11 cellular contexts compared by ENCODE assay signal in the genomic region with DNA sequence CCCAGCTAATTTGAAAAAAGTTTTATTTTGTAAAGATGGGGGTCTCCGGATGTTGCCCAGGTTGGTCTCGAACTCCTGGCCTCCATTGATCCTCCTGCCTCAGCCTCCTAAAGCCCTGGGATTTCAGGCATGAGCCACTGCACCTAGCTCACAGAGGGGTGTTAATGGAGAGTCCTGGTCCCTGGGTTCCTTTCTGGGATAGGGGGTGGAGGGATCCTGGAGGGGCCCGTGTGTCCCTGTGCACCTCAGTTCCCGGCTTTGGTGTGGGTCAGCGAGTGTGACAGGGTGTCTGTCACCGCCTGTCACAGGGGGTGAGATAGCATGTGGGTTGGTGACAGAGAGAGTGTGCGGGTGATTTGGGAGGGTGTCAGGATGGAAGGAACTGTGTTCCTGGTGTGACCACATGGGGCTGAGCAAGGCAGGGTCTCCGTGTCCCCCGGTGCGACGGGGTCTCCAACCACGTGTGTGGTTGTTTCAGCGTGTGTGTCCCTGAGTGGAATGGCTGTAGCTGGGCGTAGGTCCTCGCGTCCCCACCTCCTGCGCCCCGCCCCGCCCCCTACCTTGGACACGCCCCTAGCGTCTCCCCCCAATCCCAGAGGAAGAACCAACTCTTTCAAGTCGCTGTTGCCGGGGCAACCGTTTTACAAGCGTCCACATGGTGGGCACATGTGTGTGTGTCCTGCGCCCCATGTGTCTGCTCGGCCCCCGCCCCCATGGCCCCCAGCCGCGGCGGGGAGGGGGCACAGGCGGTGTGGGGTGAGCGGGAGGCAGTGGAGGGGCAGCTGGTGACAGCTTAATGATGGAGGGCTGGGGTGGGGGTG. TPM values are rescaled to one million over a fixed set of nuclear protein-coding genes. Genes with fewer than 3 reads are reported as not detected.
DNase-seq lines count a peak whose midpoint lies in the region; ATAC-seq and TF ChIP-seq lines count a peak whose summit lies in the region.
"Had no signal": no experiment of that assay in that cellular context is flagged by ENCODE, and none has a peak within 500 bp of the region (broad histone marks: within the 10 kb centered on the region; RNA-seq: fewer than 3 reads in every experiment).

No MANE protein-coding gene starts in this region.

- DNase-seq in cardiac muscle cell (ENCODE audit: low read depth in 1 of 2, low spot score in 1 of 2) (peak; percentile 37 to 80), Right ventricle myocardium inferior (ENCODE audit: missing footprints) (no peak), NCI-H82 (lab: John Stamatoyannopoulos, UW) (peak; percentile 93), fibroblast of mammary gland (ENCODE audit: low read depth) (peak; percentile 47), testis (peak; percentile 58), dermis blood vessel endothelial cell (no peak), osteoblast (ENCODE audit: insufficient read length, low spot score, missing footprints) (no peak)
- DNase-seq: stimulated activated naive CD4-positive, alpha-beta T cell treated with Interleukin-2 at 50 U/mL for 16 hours had no signal

- no peaks in the 10 kb centered on the region for H3K27me3 ChIP-seq in cardiac muscle cell
- H3K27me3 ChIP-seq in testis = no peaks in the 10 kb centered on the region
- peaks cover 26% of the 10 kb centered on the region for H3K27me3 ChIP-seq in osteoblast (ENCODE audit: insufficient read depth, low read length)

- TF ChIP-seq CTCF in cardiac muscle cell (IDR thresholded peaks at IDR 0.05; ENCODE audit: low read depth, low read length) (no peak), fibroblast of mammary gland (conservative IDR thresholded peaks at IDR 0.05; ENCODE audit: control insufficient read depth, insufficient read depth, low read depth, low read length) (no peak), testis (IDR thresholded peaks at IDR 0.05) (no peak), osteoblast (IDR thresholded peaks at IDR 0.05; ENCODE audit: extremely low read depth, low read depth, low read length) (no peak)

- H3K27ac ChIP-seq in cardiac muscle cell = no peak overlapping the region
- no peak overlapping the region for H3K27ac ChIP-seq in testis
- no peak overlapping the region for H3K27ac ChIP-seq in osteoblast (ENCODE audit: low read depth, low read length)

- no peaks in the 10 kb centered on the region for H3K79me2 ChIP-seq in osteoblast (ENCODE audit: insufficient read depth, low read length)

- peaks cover 7% of the 10 kb centered on the region for H3K4me1 ChIP-seq in cardiac muscle cell (ENCODE audit: low read depth)
- peaks cover 47% of the 10 kb centered on the region for H3K4me1 ChIP-seq in testis
- peaks cover 5% of the 10 kb centered on the region for H3K4me1 ChIP-seq in osteoblast (ENCODE audit: insufficient read depth, low read length)

- H3K36me3 ChIP-seq in cardiac muscle cell (no peaks in the 10 kb centered on the region), testis (ENCODE audit: low read depth, missing control alignments) (no peaks in the 10 kb centered on the region), osteoblast (ENCODE audit: insufficient read depth, low read length) (no peaks in the 10 kb centered on the region)

- no peaks in the 10 kb centered on the region for H3K9me3 ChIP-seq in cardiac muscle cell (ENCODE audit: low read depth)
- H3K9me3 ChIP-seq in testis = no peaks in the 10 kb centered on the region
- no peaks in the 10 kb centered on the region for H3K9me3 ChIP-seq in osteoblast (ENCODE audit: low read depth, low read length)

- no peak overlapping the region for H3K4me2 ChIP-seq in osteoblast (ENCODE audit: insufficient read depth, low read length)

- no peaks in the 10 kb centered on the region for H4K20me1 ChIP-seq in osteoblast (ENCODE audit: insufficient read depth, low read length)

- TF ChIP-seq POLR2A in testis (IDR thresholded peaks at IDR 0.05) = no peak

- intact Hi-C loops in Right ventricle myocardium inferior (cut with DNase I) = no loop called here
- intact Hi-C loops in testis (cut with DNase I; ENCODE audit: low total_unique reads) = no loop called here

- no peak overlapping the region for H3K4me3 ChIP-seq in cardiac muscle cell
- H3K4me3 ChIP-seq in fibroblast of mammary gland (ENCODE audit: control insufficient read depth, low read depth, low read length) = no peak overlapping the region
- no peak overlapping the region for H3K4me3 ChIP-seq in testis
- no peak overlapping the region for H3K4me3 ChIP-seq in osteoblast (ENCODE audit: insufficient read depth, low read length)
- H3K4me3 ChIP-seq: lung had no signal

- ATAC-seq in Right ventricle myocardium inferior (no peak), HG03354 (IDR thresholded peaks at IDR 0.05; ENCODE audit: poor library complexity, severe bottlenecking, unreplicated experiment) (no peak)

- H2AFZ ChIP-seq in osteoblast (ENCODE audit: low read length) = no peak overlapping the region

- 15 to 16% methylated on average over 13 to 32 of the region's 33 CpGs for WGBS in testis, 2 donors

RNA-seq across cellular contexts. Expression of gene NRTN, which starts 2.9 kb away (rescaled TPM):
- total RNA-seq in cardiac muscle cell = 28.2 and 36.1 TPM in 2 replicates
- polyA plus RNA-seq in cardiac muscle cell = 68.2 and 85.8 TPM in 2 replicates
- total RNA-seq in Right ventricle myocardium inferior = 27.5 TPM
- 10 to 100 TPM in 1 of 2 donors, 1 to 10 TPM in 1; 6.5 to 13.5 TPM for total RNA-seq in testis
- polyA plus RNA-seq in testis (ENCODE audit: insufficient read depth, low read depth, low replicate concordance) = 1.7 TPM
- total RNA-seq in dermis blood vessel endothelial cell = 0.42 and 0.85 TPM in 2 replicates
- total RNA-seq in osteoblast = not detected in 2 replicates

RNA-seq across cellular contexts. Expression of gene DUS3L, which starts 11.0 kb away (rescaled TPM):
- total RNA-seq in cardiac muscle cell (40.9 and 43.4 TPM in 2 replicates), Right ventricle myocardium inferior (11.8 TPM), testis (100 to 1,000 TPM in 1 of 2 donors, 10 to 100 TPM in 1; 92.2 to 114 TPM), dermis blood vessel endothelial cell (21.8 and 38.9 TPM in 2 replicates), osteoblast (21.2 and 30.0 TPM in 2 replicates)
- polyA plus RNA-seq in cardiac muscle cell (25.0 and 39.1 TPM in 2 replicates), testis (ENCODE audit: insufficient read depth, low read depth, low replicate concordance) (75.6 TPM)

RNA-seq across cellular contexts. Expression of gene PRR22, which starts 17.5 kb away (rescaled TPM):
- total RNA-seq in cardiac muscle cell = 3.6 and 4.9 TPM in 2 replicates
- polyA plus RNA-seq in cardiac muscle cell = 1.9 and 9.7 TPM in 2 replicates
- total RNA-seq in Right ventricle myocardium inferior = 1.3 TPM
- 10 to 100 TPM; 24.0 to 35.0 TPM for total RNA-seq in testis
- 54.9 TPM for polyA plus RNA-seq in testis (ENCODE audit: insufficient read depth, low read depth, low replicate concordance)
- total RNA-seq in dermis blood vessel endothelial cell = 0.51 TPM in 2 replicates
- 0.29 and 0.36 TPM in 2 replicates for total RNA-seq in osteoblast

RNA-seq across cellular contexts. Expression of gene FUT6, which starts 37.5 kb away (rescaled TPM):
- total RNA-seq in cardiac muscle cell (0.42 TPM in 1 of 2 replicates, not detected in the other), Right ventricle myocardium inferior (not detected), testis (under 1 TPM; 0.19 to 0.39 TPM), dermis blood vessel endothelial cell (not detected in 2 replicates), osteoblast (not detected in 2 replicates)
- polyA plus RNA-seq in cardiac muscle cell (not detected in 2 replicates), testis (ENCODE audit: insufficient read depth, low read depth, low replicate concordance) (0.84 TPM)
- total RNA-seq: dermis microvascular lymphatic vessel endothelial cell had no signal

RNA-seq across cellular contexts. Expression of gene FUT3, which starts 49.2 kb away (rescaled TPM):
- total RNA-seq in cardiac muscle cell = 0.14 and 3.8 TPM in 2 replicates
- polyA plus RNA-seq in cardiac muscle cell = 0.92 TPM in 1 of 2 replicates, not detected in the other
- total RNA-seq in Right ventricle myocardium inferior = not detected
- 1 to 10 TPM; 1.1 to 4.4 TPM for total RNA-seq in testis
- polyA plus RNA-seq in testis (ENCODE audit: insufficient read depth, low read depth, low replicate concordance) = 3.5 TPM
- total RNA-seq in dermis blood vessel endothelial cell = not detected in 2 replicates
- not detected in 2 replicates for total RNA-seq in osteoblast
- total RNA-seq: dermis microvascular lymphatic vessel endothelial cell had no signal

Comparison
In these comparisons a context has a peak if more than half of its experiments do, and no peak if none do; other contexts are left out.
1. DNase-seq: peak in cardiac muscle cell (2 of 2), NCI-H82 (single experiment), fibroblast of mammary gland (single experiment) and testis (single experiment); none in Right ventricle myocardium inferior (single experiment), dermis blood vessel endothelial cell (single experiment) and osteoblast (single experiment).